Comparison of ENCODE assay signal across 18 cellular contexts in the genomic region with DNA sequence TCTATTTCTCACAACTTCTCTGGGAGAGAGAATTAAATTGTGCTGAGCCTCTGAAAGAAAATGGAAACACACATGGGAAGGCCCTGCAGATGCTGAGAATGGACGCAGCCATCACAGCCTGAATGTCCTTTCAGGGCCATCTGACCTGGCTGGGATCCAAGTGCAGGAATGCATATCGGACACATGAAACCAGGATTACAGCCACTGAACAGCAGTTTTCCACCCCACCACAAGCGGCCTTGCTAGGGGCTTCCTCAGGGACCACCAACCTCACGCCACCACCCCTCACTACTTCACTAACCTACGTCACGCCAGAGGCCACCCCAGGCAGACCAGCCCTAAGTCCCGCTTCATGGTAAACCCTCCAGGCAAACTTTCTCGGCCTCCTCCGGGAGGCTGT.
A peak's percentile ranks its signal among the peaks of the same experiment; 100 is the strongest.
DNase-seq lines count a peak whose midpoint lies in the region; ATAC-seq, FAIRE-seq and TF ChIP-seq lines count a peak whose summit lies in the region.
"Had no signal": no experiment of that assay in that cellular context is flagged by ENCODE, and none has a peak within 500 bp of the region (broad histone marks: within the 10 kb centered on the region; RNA-seq: fewer than 3 reads in every experiment).

No MANE protein-coding gene starts in this region.

- H3K27ac ChIP-seq in KMS-11 (no peak overlapping the region), H1 (ENCODE audit: low read depth, low read length) (no peak overlapping the region)
- H3K27ac ChIP-seq: BLaER1 treated with 17β-estradiol and CSF1 and Interleukin-3, amounts not matched to agents 10 nM and 100 nM had no signal

- H2BK5ac ChIP-seq in H1 (ENCODE audit: low read depth, low read length) = no peak overlapping the region

- no peak for TF ChIP-seq RAD21 in H1 (IDR thresholded peaks at IDR 0.05 in 1 of 2, conservative IDR thresholded peaks at IDR 0.05 in 1 of 2; ENCODE audit: low read depth in 2 of 2, low read length in 2 of 2)

- H3K4me2 ChIP-seq in KMS-11 = peak overlapping the region; percentile 30; the same call in 1 of the 2 replicates
- no peak overlapping the region for H3K4me2 ChIP-seq in H1 (ENCODE audit: insufficient read depth in 1 of 2, low read depth in 2 of 2, low read length in 2 of 2)

- H3K14ac ChIP-seq in H1 (ENCODE audit: insufficient read length) = no peak overlapping the region

- no peak overlapping the region for H3K4me3 ChIP-seq in H7 (ENCODE audit: insufficient read depth, low read depth, low read length)
- H3K4me3 ChIP-seq in KMS-11 (IDR thresholded peaks at IDR 0.05; ENCODE audit: insufficient read depth, low read depth, low read length) = no peak overlapping the region
- no peak overlapping the region for H3K4me3 ChIP-seq in H1 (ENCODE audit: extremely low read depth in 1 of 4, insufficient read depth in 2 of 4, low read depth in 3 of 4, low read length in 4 of 4)
- H3K4me3 ChIP-seq: BLaER1 treated with 17β-estradiol and CSF1 and Interleukin-3, amounts not matched to agents 10 nM and 100 nM had no signal

- H2AFZ ChIP-seq in KMS-11 (ENCODE audit: low read depth) (no peak overlapping the region), H1 (ENCODE audit: low read length) (no peak overlapping the region)

- peaks cover 5% of the 10 kb centered on the region for H3K79me1 ChIP-seq in H1 (ENCODE audit: low read depth, low read length)

- 90% methylated on average over 9 of the region's 9 CpGs; no CpG with 5 or more reads in 1 of the 2 experiments for WGBS in H1 (ENCODE audit: extremely low coverage in 1 of 2, insufficient coverage in 1 of 2, insufficient read length in 1 of 2, insufficient replicate concordance in 2 of 2, low coverage in 1 of 2, low lambda C conversion rate in 2 of 2, missing lambda C conversion rate in 1 of 2), 2 experiments

- DNase-seq in H7 (peak; percentile 24), H1 (ENCODE audit: low read depth in 1 of 2, low spot score in 2 of 2) (no peak), progenitor cell of endocrine pancreas (ENCODE audit: low spot score, unreplicated experiment) (no peak), DMS53 (lab: John Stamatoyannopoulos, UW) (no peak)
- DNase-seq in stimulated activated CD4-positive, alpha-beta T cell treated with anti-CD3 and anti-CD28 coated beads, Interleukin-4, amount 100 ng/mL, for 4 hours = no peak
- DNase-seq in activated CD4-positive, alpha-beta T cell treated with anti-CD3 and anti-CD28 coated beads for 36 hours = no peak
- DNase-seq: DMS153, Kasumi-1, NCI-H1105 treated with DMSO at 0.1 percent for 48 hours, NCI-H187 treated with DMSO at 0.1 percent for 48 hours, NCI-H446 treated with DMSO at 0.1 percent for 48 hours, NCI-H748 treated with DMSO at 0.1 percent for 48 hours, SIG-M5 had no signal

- ATAC-seq in activated CD4-positive, alpha-beta T cell treated with anti-CD3 and anti-CD28 coated beads for 36 hours = no peak

- no peak overlapping the region for H2BK120ac ChIP-seq in H1 (replicated peaks; ENCODE audit: low read depth, low read length)

- peaks cover 2% of the 10 kb centered on the region for H3K36me3 Mint-ChIP-seq in progenitor cell of endocrine pancreas (ENCODE audit: insufficient read depth)
- no peaks in the 10 kb centered on the region for H3K36me3 Mint-ChIP-seq in activated CD4-positive, alpha-beta T cell treated with anti-CD3 and anti-CD28 coated beads for 36 hours (ENCODE audit: low read depth)

- H3K56ac ChIP-seq in H1 (replicated peaks; ENCODE audit: insufficient read length, low read depth, low read length) = no peak overlapping the region

- H3K36me3 ChIP-seq in H7 (replicated peaks; ENCODE audit: control insufficient read depth, insufficient read depth, low read length) (no peaks in the 10 kb centered on the region), KMS-11 (ENCODE audit: insufficient read depth) (no peaks in the 10 kb centered on the region), H1 (ENCODE audit: control insufficient read depth in 2 of 4, insufficient read depth in 4 of 4, low read length in 3 of 4) (no peaks in the 10 kb centered on the region)
- H3K36me3 ChIP-seq: BLaER1 treated with 17β-estradiol and CSF1 and Interleukin-3, amounts not matched to agents 10 nM and 100 nM had no signal

- peaks cover 73% of the 10 kb centered on the region; the same call in 1 of the 2 replicates for H3K79me2 ChIP-seq in KMS-11 (ENCODE audit: insufficient read depth, low read depth)
- H3K79me2 ChIP-seq in H1 (ENCODE audit: control insufficient read depth in 1 of 2, insufficient read depth in 2 of 2, low read length in 2 of 2) = peaks cover 0 to 8% of the 10 kb centered on the region in 2 experiments; a peak in 1 of 4 replicates

- peak; percentile 28 for FAIRE-seq in H1 (lab: Jason Lieb, UNC)
- FAIRE-seq: H54, HepG2, RCC 7860 had no signal

- H3K9ac ChIP-seq in KMS-11 (no peak overlapping the region), H1 (replicated peaks in 1 of 4; ENCODE audit: extremely low read depth in 1 of 4, low read depth in 3 of 4, low read length in 3 of 4) (no peak overlapping the region)
- H3K9ac ChIP-seq: BLaER1 treated with 17β-estradiol and CSF1 and Interleukin-3, amounts not matched to agents 10 nM and 100 nM had no signal

- no peak overlapping the region for H2BK12ac ChIP-seq in H1 (ENCODE audit: low read depth, low read length)

- H4K8ac ChIP-seq in H1 (ENCODE audit: extremely low read depth, insufficient read depth, low read length) = no peak overlapping the region

- H3K27me3 ChIP-seq in H7 (ENCODE audit: control insufficient read depth, insufficient read depth, low read length) (no peaks in the 10 kb centered on the region), KMS-11 (ENCODE audit: insufficient read depth, low read depth) (no peaks in the 10 kb centered on the region), H1 (replicated peaks in 1 of 4; ENCODE audit: control insufficient read depth in 3 of 4, extremely low read depth in 1 of 4, insufficient read depth in 3 of 4, low read length in 3 of 4) (no peaks in the 10 kb centered on the region; a peak in 1 of 7 replicates)

- H3K4ac ChIP-seq in H1 (replicated peaks; ENCODE audit: insufficient read length, low read depth, low read length) = no peak overlapping the region

- POLR2A ChIA-PET in H1 (lab: Charles Lee; ENCODE audit: partially characterized antibody) = no interaction called here
- POLR2A ChIA-PET in activated CD4-positive, alpha-beta T cell treated with anti-CD3 and anti-CD28 coated beads for 36 hours (lab: Charles Lee) = no interaction called here

- no peak overlapping the region for H3K23ac ChIP-seq in H1 (ENCODE audit: insufficient read length)

- TF ChIP-seq CTCF in KMS-11 (conservative IDR thresholded peaks at IDR 0.05; ENCODE audit: low read depth, low read length) = no peak
- TF ChIP-seq CTCF in H1 (IDR thresholded peaks at IDR 0.05; ENCODE audit: control extremely low read depth in 1 of 3, insufficient read depth in 1 of 3, low read depth in 1 of 3, low read length in 3 of 3) = no peak
- TF ChIP-seq CTCF in progenitor cell of endocrine pancreas (IDR thresholded peaks at IDR 0.05; ENCODE audit: unreplicated experiment) = no peak

- no peaks in the 10 kb centered on the region for H3K23me2 ChIP-seq in H1 (ENCODE audit: low read depth, low read length)

- H3K9me3 Mint-ChIP-seq in progenitor cell of endocrine pancreas (ENCODE audit: low read depth) = no peaks in the 10 kb centered on the region
- no peaks in the 10 kb centered on the region for H3K9me3 Mint-ChIP-seq in activated CD4-positive, alpha-beta T cell treated with anti-CD3 and anti-CD28 coated beads for 36 hours (ENCODE audit: low read depth)

- H3K4me1 Mint-ChIP-seq in progenitor cell of endocrine pancreas (ENCODE audit: low read depth) = peaks cover 31% of the 10 kb centered on the region
- no peaks in the 10 kb centered on the region for H3K4me1 Mint-ChIP-seq in activated CD4-positive, alpha-beta T cell treated with anti-CD3 and anti-CD28 coated beads for 36 hours

- H2BK15ac ChIP-seq in H1 (ENCODE audit: low read length) = no peak overlapping the region

- no peak overlapping the region for H4K91ac ChIP-seq in H1 (replicated peaks; ENCODE audit: insufficient read length, low read length)

- no peaks in the 10 kb centered on the region for H3K27me3 Mint-ChIP-seq in progenitor cell of endocrine pancreas
- no peaks in the 10 kb centered on the region for H3K27me3 Mint-ChIP-seq in activated CD4-positive, alpha-beta T cell treated with anti-CD3 and anti-CD28 coated beads for 36 hours

- CTCF ChIA-PET in H1 (lab: Charles Lee; ENCODE audit: partially characterized antibody) = interaction anchor here (0.6 to 1.6 kb wide), 6 partner anchors 11 to 98 kb away, joined by 3 to 4 read pairs (median 3); no protein-coding TSS in a partner anchor
- CTCF ChIA-PET in activated CD4-positive, alpha-beta T cell treated with anti-CD3 and anti-CD28 coated beads for 36 hours (lab: Charles Lee) = no interaction called here

- no peak overlapping the region for H2BK20ac ChIP-seq in H1 (ENCODE audit: low read length)

- H3K4me1 ChIP-seq in KMS-11 (ENCODE audit: low read depth, poor library complexity, severe bottlenecking) = peaks cover 52% of the 10 kb centered on the region
- no peaks in the 10 kb centered on the region; a peak in 1 of 7 replicates for H3K4me1 ChIP-seq in H1 (replicated peaks in 1 of 4; ENCODE audit: control insufficient read depth in 3 of 4, insufficient read depth in 4 of 4, low read length in 3 of 4)

- H3K27ac Mint-ChIP-seq in progenitor cell of endocrine pancreas = peak overlapping the region; percentile 84
- H3K27ac Mint-ChIP-seq in activated CD4-positive, alpha-beta T cell treated with anti-CD3 and anti-CD28 coated beads for 36 hours = no peak overlapping the region

- TF ChIP-seq EP300 in H1 (IDR thresholded peaks at IDR 0.05; ENCODE audit: borderline replicate concordance in 1 of 2, low read depth in 2 of 2, low read length in 2 of 2) = no peak

- no peak overlapping the region for H3K4me3 Mint-ChIP-seq in progenitor cell of endocrine pancreas (ENCODE audit: low read depth)
- no peak overlapping the region for H3K4me3 Mint-ChIP-seq in activated CD4-positive, alpha-beta T cell treated with anti-CD3 and anti-CD28 coated beads for 36 hours

- intact Hi-C loops in activated CD4-positive, alpha-beta T cell treated with anti-CD3 and anti-CD28 coated beads for 36 hours (cut with DNase I, micrococcal nuclease) = no loop called here

- H3K18ac ChIP-seq in H1 (ENCODE audit: extremely low read depth, low read length) = no peak overlapping the region

- H4K5ac ChIP-seq in H1 (ENCODE audit: insufficient read length, low read depth, low read length) = no peak overlapping the region

- H3K9me3 ChIP-seq in H1 (ENCODE audit: insufficient read depth in 2 of 2, low read depth in 1 of 2, low read length in 1 of 2) = no peaks in the 10 kb centered on the region
- H3K9me3 ChIP-seq: BLaER1 treated with 17β-estradiol and CSF1 and Interleukin-3, amounts not matched to agents 10 nM and 100 nM had no signal

- H4K20me1 ChIP-seq in KMS-11 (ENCODE audit: insufficient read depth) = 0 out of 2 replicates have a peak, but pooled peaks cover 6% of the 10 kb centered on the region
- H4K20me1 ChIP-seq in H1 (replicated peaks in 1 of 2; ENCODE audit: control insufficient read depth in 1 of 2, insufficient read depth in 2 of 2, low read length in 2 of 2) = peaks cover 1 to 7% of the 10 kb centered on the region in 2 experiments

- H2AK5ac ChIP-seq in H1 (ENCODE audit: low read depth, low read length) = no peak overlapping the region

- no peak for TF ChIP-seq POLR2A in H1 (IDR thresholded peaks at IDR 0.05; ENCODE audit: control extremely low read depth in 1 of 2, low read depth in 2 of 2, low read length in 2 of 2)

TF ChIP-seq in H1, 55 proteins besides CTCF, POLR2A, EP300 and RAD21 (continues in another document):
- no peak for TF ChIP-seq GABPA (IDR thresholded peaks at IDR 0.05; ENCODE audit: borderline replicate concordance, insufficient read depth, low read length)
